Comparison of ENCODE assay signal across 30 cellular contexts in the genomic region with DNA sequence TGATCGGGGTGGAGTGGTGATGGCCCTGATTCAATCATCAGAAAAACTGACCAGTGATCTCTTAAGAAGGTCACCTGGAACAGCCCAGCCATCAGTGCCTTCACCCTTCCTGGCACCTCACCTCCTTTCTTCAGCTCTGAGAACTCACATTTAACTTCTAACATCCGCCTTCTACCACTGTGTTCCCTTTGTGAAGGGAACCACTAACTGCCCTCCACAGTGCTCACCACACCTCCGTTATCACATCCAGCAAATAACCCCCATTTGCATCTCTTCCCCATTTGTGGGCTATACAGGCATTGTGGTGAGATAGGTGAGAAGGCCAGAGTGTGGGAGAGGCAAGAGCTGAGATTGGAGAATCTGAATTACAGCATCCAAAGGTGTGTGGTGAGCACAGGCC.
DNase-seq lines count a peak whose midpoint lies in the region; ATAC-seq, FAIRE-seq and TF ChIP-seq lines count a peak whose summit lies in the region.
"Had no signal": no experiment of that assay in that cellular context is flagged by ENCODE, and none has a peak within 500 bp of the region (broad histone marks: within the 10 kb centered on the region; RNA-seq: fewer than 3 reads in every experiment).

No MANE protein-coding gene starts in this region.

- TF ChIP-seq RAD21 in GM12878 (IDR thresholded peaks at IDR 0.05; ENCODE audit: insufficient read depth, low read depth, low read length): no peak

- H3K9ac ChIP-seq in GM12878 (ENCODE audit: control insufficient read depth, insufficient read depth, low read length): no peak overlapping the region
- H3K9ac ChIP-seq: SK-N-SH had no signal

- TF ChIP-seq POLR2A in GM12878 (IDR thresholded peaks at IDR 0.05; ENCODE audit: low read depth, low read length) (no peak), vagina (IDR thresholded peaks at IDR 0.05) (no peak)

- H3K27me3 Mint-ChIP-seq in activated CD8-positive, alpha-beta T cell treated with anti-CD3 and anti-CD28 coated beads for 36 hours: no peaks in the 10 kb centered on the region
- no peaks in the 10 kb centered on the region for H3K27me3 Mint-ChIP-seq in activated CD8-positive, alpha-beta T cell treated with anti-CD3 and anti-CD28 coated beads, Interleukin-2, amount 10 ng/mL, durations not matched to agents 7 days and 5 days (ENCODE audit: low read depth)
- no peaks in the 10 kb centered on the region for H3K27me3 Mint-ChIP-seq in natural killer cell (ENCODE audit: low read depth in 2 of 2)
- H3K27me3 Mint-ChIP-seq in stimulated activated naive CD8-positive, alpha-beta T cell treated with anti-CD3 and anti-CD28 coated beads, Interleukin-15, amount 100 ng/mL, for 72 hours: no peaks in the 10 kb centered on the region

- ATAC-seq in activated CD8-positive, alpha-beta T cell treated with anti-CD3 and anti-CD28 coated beads for 36 hours: no peak
- ATAC-seq in activated CD8-positive, alpha-beta T cell treated with anti-CD3 and anti-CD28 coated beads, Interleukin-2, amount 10 ng/mL, durations not matched to agents 7 days and 5 days: no peak
- ATAC-seq in GM12878 (no peak), natural killer cell (peak; percentile 58 to 64 (median 58)), GM19328 (IDR thresholded peaks at IDR 0.05; ENCODE audit: unreplicated experiment) (no peak)
- ATAC-seq in stimulated activated naive CD8-positive, alpha-beta T cell treated with anti-CD3 and anti-CD28 coated beads, Interleukin-15, amount 100 ng/mL, for 72 hours: peak; percentile 42
- ATAC-seq: GM23338, HepG2 had no signal

- RAD21 ChIA-PET in GM12878 (lab: Charles Lee; ENCODE audit: unreplicated experiment): no interaction called here

- no peak for TF ChIP-seq EP300 in GM12878 (IDR thresholded peaks at IDR 0.05; ENCODE audit: borderline replicate concordance in 1 of 2, control insufficient read depth in 1 of 2, low read depth in 2 of 2, low read length in 2 of 2)

- POLR2A ChIA-PET in activated CD8-positive, alpha-beta T cell treated with anti-CD3 and anti-CD28 coated beads for 36 hours (lab: Charles Lee): interaction anchor here (1.1 kb wide), 1 partner anchor 88 kb away, joined by 3 read pairs; no protein-coding TSS in a partner anchor
- POLR2A ChIA-PET in activated CD8-positive, alpha-beta T cell treated with anti-CD3 and anti-CD28 coated beads, Interleukin-2, amount 10 ng/mL, durations not matched to agents 7 days and 5 days (lab: Charles Lee): interaction anchor here (0.6 kb wide), 1 partner anchor 1341 kb away, joined by 3 read pairs; no protein-coding TSS in a partner anchor
- POLR2A ChIA-PET in GM12878 (lab: Charles Lee): no interaction called here

- H3K79me2 ChIP-seq in GM12878 (ENCODE audit: control insufficient read depth, insufficient read depth, low read length): peaks cover 38% of the 10 kb centered on the region

- peaks cover 79% of the 10 kb centered on the region for H3K4me1 Mint-ChIP-seq in activated CD8-positive, alpha-beta T cell treated with anti-CD3 and anti-CD28 coated beads for 36 hours (ENCODE audit: low read depth)
- H3K4me1 Mint-ChIP-seq in activated CD8-positive, alpha-beta T cell treated with anti-CD3 and anti-CD28 coated beads, Interleukin-2, amount 10 ng/mL, durations not matched to agents 7 days and 5 days (ENCODE audit: low read depth): peaks cover 34% of the 10 kb centered on the region
- H3K4me1 Mint-ChIP-seq in natural killer cell: peaks cover 87 to 91% of the 10 kb centered on the region in 2 donors
- H3K4me1 Mint-ChIP-seq in stimulated activated naive CD8-positive, alpha-beta T cell treated with anti-CD3 and anti-CD28 coated beads, Interleukin-15, amount 100 ng/mL, for 72 hours: peaks cover 79% of the 10 kb centered on the region

- CTCF ChIA-PET in activated CD8-positive, alpha-beta T cell treated with anti-CD3 and anti-CD28 coated beads for 36 hours (lab: Charles Lee): no interaction called here
- CTCF ChIA-PET in activated CD8-positive, alpha-beta T cell treated with anti-CD3 and anti-CD28 coated beads, Interleukin-2, amount 10 ng/mL, durations not matched to agents 7 days and 5 days (lab: Charles Lee): no interaction called here
- CTCF ChIA-PET in GM12878 (lab: Yijun Ruan, JAX): no interaction called here

- 48% methylated on average over 3 of the region's 3 CpGs for WGBS in GM12878 (ENCODE audit: insufficient coverage, insufficient replicate concordance, low lambda C conversion rate, missing lambda C conversion rate)

- peaks cover 10% of the 10 kb centered on the region for H3K36me3 Mint-ChIP-seq in activated CD8-positive, alpha-beta T cell treated with anti-CD3 and anti-CD28 coated beads for 36 hours (ENCODE audit: low read depth)
- peaks cover 20% of the 10 kb centered on the region for H3K36me3 Mint-ChIP-seq in activated CD8-positive, alpha-beta T cell treated with anti-CD3 and anti-CD28 coated beads, Interleukin-2, amount 10 ng/mL, durations not matched to agents 7 days and 5 days (ENCODE audit: low read depth)
- H3K36me3 Mint-ChIP-seq in natural killer cell: no peaks in the 10 kb centered on the region

- no peak for DNase-seq in activated CD8-positive, alpha-beta T cell treated with anti-CD3 and anti-CD28 coated beads for 36 hours
- DNase-seq in activated CD8-positive, alpha-beta T cell treated with anti-CD3 and anti-CD28 coated beads, Interleukin-2, amount 10 ng/mL, durations not matched to agents 7 days and 5 days: no peak
- DNase-seq in GM12878 (ENCODE audit: low read depth, low spot score): no peak
- no peak for DNase-seq in natural killer cell
- no peak for DNase-seq in stimulated activated naive CD8-positive, alpha-beta T cell treated with anti-CD3 and anti-CD28 coated beads, Interleukin-15, amount 100 ng/mL, for 72 hours
- DNase-seq in vagina (ENCODE audit: extremely low spot score in 2 of 2): no peak
- DNase-seq in NCI-H187 (lab: John Stamatoyannopoulos, UW): no peak
- DNase-seq: ACHN, C1 segment of cervical spinal cord, COR-L47, DMS 273 treated with DMSO at 0.1 percent for 48 hours, DMS79 treated with DMSO at 0.1 percent for 48 hours, HCEC 1CT, KBM-7, MM.1S, NCI-H1048, NCI-H1436 treated with DMSO at 0.1 percent for 48 hours, NCI-H2029, NCI-H226, NCI-H510A treated with DMSO at 0.1 percent for 48 hours, NCI-H748 treated with DMSO at 0.1 percent for 48 hours, PC-9, SHP77 treated with DMSO at 0.1 percent for 48 hours, SK-N-SH had no signal

- peaks cover 4% of the 10 kb centered on the region; the same call in 2 of the 3 replicates for H3K9me3 ChIP-seq in GM12878 (replicated peaks; ENCODE audit: control insufficient read depth, insufficient read depth, low read length)
- H3K9me3 ChIP-seq in vagina: no peaks in the 10 kb centered on the region
- H3K9me3 ChIP-seq: SK-N-SH had no signal

- H3K9me3 Mint-ChIP-seq in activated CD8-positive, alpha-beta T cell treated with anti-CD3 and anti-CD28 coated beads for 36 hours: no peaks in the 10 kb centered on the region
- no peaks in the 10 kb centered on the region for H3K9me3 Mint-ChIP-seq in activated CD8-positive, alpha-beta T cell treated with anti-CD3 and anti-CD28 coated beads, Interleukin-2, amount 10 ng/mL, durations not matched to agents 7 days and 5 days (ENCODE audit: insufficient read depth)
- H3K9me3 Mint-ChIP-seq in natural killer cell: no peaks in the 10 kb centered on the region
- H3K9me3 Mint-ChIP-seq in stimulated activated naive CD8-positive, alpha-beta T cell treated with anti-CD3 and anti-CD28 coated beads, Interleukin-15, amount 100 ng/mL, for 72 hours: no peaks in the 10 kb centered on the region
- H3K9me3 Mint-ChIP-seq: GM23338 had no signal

- no peak overlapping the region for H2AFZ ChIP-seq in GM12878 (ENCODE audit: control insufficient read depth, low read depth, low read length)
- H2AFZ ChIP-seq: GM23338, PC-9 had no signal

- H3K4me3 Mint-ChIP-seq in activated CD8-positive, alpha-beta T cell treated with anti-CD3 and anti-CD28 coated beads for 36 hours: no peak overlapping the region
- H3K4me3 Mint-ChIP-seq in activated CD8-positive, alpha-beta T cell treated with anti-CD3 and anti-CD28 coated beads, Interleukin-2, amount 10 ng/mL, durations not matched to agents 7 days and 5 days: no peak overlapping the region
- peak overlapping the region; percentile 23 for H3K4me3 Mint-ChIP-seq in natural killer cell
- H3K4me3 Mint-ChIP-seq in stimulated activated naive CD8-positive, alpha-beta T cell treated with anti-CD3 and anti-CD28 coated beads, Interleukin-15, amount 100 ng/mL, for 72 hours: no peak overlapping the region
- H3K4me3 Mint-ChIP-seq: GM23338 had no signal

- BruUV-seq in GM12878 (replicated peaks; lab: Mats Ljungman, UMichigan): no TSS peak

- SMC1A ChIA-PET in GM12878 (lab: Charles Lee; ENCODE audit: uncharacterized antibody, unreplicated experiment): interaction anchor here (0.8 kb wide), 1 partner anchor 35 kb away, joined by 3 read pairs; no protein-coding TSS in a partner anchor

- intact Hi-C loops in activated CD8-positive, alpha-beta T cell treated with anti-CD3 and anti-CD28 coated beads for 36 hours (cut with micrococcal nuclease): no loop called here
- intact Hi-C loops in GM12878 (cut with micrococcal nuclease; ENCODE audit: unreplicated experiment) (no loop called here), natural killer cell (cut with micrococcal nuclease) (loop anchor here (5.0 to 10.0 kb wide), 2 partner anchors 50 to 163 kb away; no protein-coding TSS in a partner anchor), vagina (cut with DNase I) (no loop called here)

- no peak for FAIRE-seq in GM12878 (lab: Jason Lieb, UNC)
- FAIRE-seq: HepG2 had no signal

- H3K4me1 ChIP-seq in GM12878 (ENCODE audit: control insufficient read depth, insufficient read depth, low read length): no peaks in the 10 kb centered on the region; the same call in 1 of the 2 replicates
- H3K4me1 ChIP-seq in vagina: no peaks in the 10 kb centered on the region

- peaks cover 5% of the 10 kb centered on the region; the same call in 1 of the 2 replicates for H4K20me1 ChIP-seq in GM12878 (ENCODE audit: control insufficient read depth, insufficient read depth)

- no peaks in the 10 kb centered on the region for H3K27me3 ChIP-seq in GM12878 (replicated peaks in 1 of 2; ENCODE audit: control insufficient read depth in 2 of 2, insufficient read depth in 2 of 2, low read length in 1 of 2)
- H3K27me3 ChIP-seq in vagina: no peaks in the 10 kb centered on the region

- TF ChIP-seq CTCF in activated CD8-positive, alpha-beta T cell treated with anti-CD3 and anti-CD28 coated beads for 36 hours (IDR thresholded peaks at IDR 0.05): no peak
- TF ChIP-seq CTCF in GM12878 (IDR thresholded peaks at IDR 0.05 in 2 of 3, conservative IDR thresholded peaks at IDR 0.05 in 1 of 3; ENCODE audit: control insufficient read depth in 2 of 3, extremely low read depth in 1 of 3, insufficient read depth in 1 of 3, low read depth in 3 of 3, low read length in 3 of 3): no peak
- no peak for TF ChIP-seq CTCF in natural killer cell (IDR thresholded peaks at IDR 0.05)
- TF ChIP-seq CTCF in vagina (IDR thresholded peaks at IDR 0.05): no peak

- H3K4me3 ChIP-seq in GM12878: no peak overlapping the region
- H3K4me3 ChIP-seq in vagina: no peak overlapping the region
- H3K4me3 ChIP-seq: GM23338, PC-9 had no signal

- H3K36me3 ChIP-seq in GM12878 (ENCODE audit: control insufficient read depth in 2 of 2, insufficient read depth in 2 of 2, low read length in 1 of 2) (no peaks in the 10 kb centered on the region; a peak in 2 of 4 replicates), vagina (no peaks in the 10 kb centered on the region)

- in situ Hi-C loops in GM12878 (cut with MboI): no loop called here

- H3K27ac ChIP-seq in GM12878 (ENCODE audit: control insufficient read depth, insufficient read depth) (no peak overlapping the region), vagina (no peak overlapping the region)
- H3K27ac ChIP-seq: 22Rv1, HL-60, PC-9, RWPE1 had no signal

- H3K27ac Mint-ChIP-seq in activated CD8-positive, alpha-beta T cell treated with anti-CD3 and anti-CD28 coated beads for 36 hours: peak overlapping the region; percentile 8
- no peak overlapping the region for H3K27ac Mint-ChIP-seq in activated CD8-positive, alpha-beta T cell treated with anti-CD3 and anti-CD28 coated beads, Interleukin-2, amount 10 ng/mL, durations not matched to agents 7 days and 5 days
- peak overlapping the region; percentile 35 to 77 for H3K27ac Mint-ChIP-seq in natural killer cell
- H3K27ac Mint-ChIP-seq in stimulated activated naive CD8-positive, alpha-beta T cell treated with anti-CD3 and anti-CD28 coated beads, Interleukin-15, amount 100 ng/mL, for 72 hours: no peak overlapping the region
- H3K27ac Mint-ChIP-seq: GM23338 had no signal

- H3K4me2 ChIP-seq in GM12878 (ENCODE audit: control insufficient read depth, insufficient read depth): no peak overlapping the region
- H3K4me2 ChIP-seq: GM23338, PC-9, SK-N-SH had no signal

Comparison
In these comparisons a context has a peak if more than half of its experiments do, and no peak if none do; other contexts are left out.
1. H3K27ac Mint-ChIP-seq: peak in activated CD8-positive, alpha-beta T cell treated with anti-CD3 and anti-CD28 coated beads for 36 hours (single experiment) and natural killer cell (2 of 2); none in activated CD8-positive, alpha-beta T cell treated with anti-CD3 and anti-CD28 coated beads, Interleukin-2, amount 10 ng/mL, durations not matched to agents 7 days and 5 days (single experiment) and stimulated activated naive CD8-positive, alpha-beta T cell treated with anti-CD3 and anti-CD28 coated beads, Interleukin-15, amount 100 ng/mL, for 72 hours (0 of 2).
2. ATAC-seq: peak in natural killer cell (3 of 3) and stimulated activated naive CD8-positive, alpha-beta T cell treated with anti-CD3 and anti-CD28 coated beads, Interleukin-15, amount 100 ng/mL, for 72 hours (single experiment); none in activated CD8-positive, alpha-beta T cell treated with anti-CD3 and anti-CD28 coated beads for 36 hours (single experiment), activated CD8-positive, alpha-beta T cell treated with anti-CD3 and anti-CD28 coated beads, Interleukin-2, amount 10 ng/mL, durations not matched to agents 7 days and 5 days (single experiment), GM12878 (single experiment) and GM19328 (single experiment).